ENCODE assay signal across 1 cellular context in genomic region chr15:73873456-73873855, GRCh38.
TF ChIP-seq lines count a peak whose summit lies in the region.

A gene with protein sequence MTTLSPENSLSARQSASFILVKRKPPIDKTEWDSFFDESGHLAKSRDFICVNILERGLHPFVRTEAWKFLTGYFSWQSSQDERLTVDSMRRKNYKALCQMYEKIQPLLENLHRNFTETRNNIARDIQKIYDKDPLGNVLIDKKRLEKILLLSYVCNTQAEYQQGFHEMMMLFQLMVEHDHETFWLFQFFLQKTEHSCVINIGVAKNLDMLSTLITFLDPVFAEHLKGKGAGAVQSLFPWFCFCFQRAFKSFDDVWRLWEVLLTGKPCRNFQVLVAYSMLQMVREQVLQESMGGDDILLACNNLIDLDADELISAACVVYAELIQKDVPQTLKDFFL (plus strand): TSS chr15:73873564. CDS start chr15:73873710, 146 bp downstream.

TF ChIP-seq in HCT116, 20 proteins besides CTCF, POLR2A, EP300 and RAD21 (continued from another document):
- TF ChIP-seq POLR2AphosphoS5 (IDR thresholded peaks at IDR 0.05; ENCODE audit: low read depth, low read length) (no peak), EGR1 (IDR thresholded peaks at IDR 0.05; ENCODE audit: low read depth) (no peak), SRF (IDR thresholded peaks at IDR 0.05; ENCODE audit: low read depth) (no peak), ELF1 (IDR thresholded peaks at IDR 0.05; ENCODE audit: borderline replicate concordance, low read depth) (no peak), MAX (IDR thresholded peaks at IDR 0.05) (no peak), EZH2 (IDR thresholded peaks at IDR 0.05) (no peak)
- TF ChIP-seq, protein P1, sequence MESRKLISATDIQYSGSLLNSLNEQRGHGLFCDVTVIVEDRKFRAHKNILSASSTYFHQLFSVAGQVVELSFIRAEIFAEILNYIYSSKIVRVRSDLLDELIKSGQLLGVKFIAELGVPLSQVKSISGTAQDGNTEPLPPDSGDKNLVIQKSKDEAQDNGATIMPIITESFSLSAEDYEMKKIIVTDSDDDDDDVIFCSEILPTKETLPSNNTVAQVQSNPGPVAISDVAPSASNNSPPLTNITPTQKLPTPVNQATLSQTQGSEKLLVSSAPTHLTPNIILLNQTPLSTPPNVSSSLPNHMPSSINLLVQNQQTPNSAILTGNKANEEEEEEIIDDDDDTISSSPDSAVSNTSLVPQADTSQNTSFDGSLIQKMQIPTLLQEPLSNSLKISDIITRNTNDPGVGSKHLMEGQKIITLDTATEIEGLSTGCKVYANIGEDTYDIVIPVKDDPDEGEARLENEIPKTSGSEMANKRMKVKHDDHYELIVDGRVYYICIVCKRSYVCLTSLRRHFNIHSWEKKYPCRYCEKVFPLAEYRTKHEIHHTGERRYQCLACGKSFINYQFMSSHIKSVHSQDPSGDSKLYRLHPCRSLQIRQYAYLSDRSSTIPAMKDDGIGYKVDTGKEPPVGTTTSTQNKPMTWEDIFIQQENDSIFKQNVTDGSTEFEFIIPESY (IDR thresholded peaks at IDR 0.05; ENCODE audit: extremely low read depth, insufficient replicate concordance, low read length), result no peak
